Comparison of ENCODE assay signal across 1 cellular context in the genomic region with DNA sequence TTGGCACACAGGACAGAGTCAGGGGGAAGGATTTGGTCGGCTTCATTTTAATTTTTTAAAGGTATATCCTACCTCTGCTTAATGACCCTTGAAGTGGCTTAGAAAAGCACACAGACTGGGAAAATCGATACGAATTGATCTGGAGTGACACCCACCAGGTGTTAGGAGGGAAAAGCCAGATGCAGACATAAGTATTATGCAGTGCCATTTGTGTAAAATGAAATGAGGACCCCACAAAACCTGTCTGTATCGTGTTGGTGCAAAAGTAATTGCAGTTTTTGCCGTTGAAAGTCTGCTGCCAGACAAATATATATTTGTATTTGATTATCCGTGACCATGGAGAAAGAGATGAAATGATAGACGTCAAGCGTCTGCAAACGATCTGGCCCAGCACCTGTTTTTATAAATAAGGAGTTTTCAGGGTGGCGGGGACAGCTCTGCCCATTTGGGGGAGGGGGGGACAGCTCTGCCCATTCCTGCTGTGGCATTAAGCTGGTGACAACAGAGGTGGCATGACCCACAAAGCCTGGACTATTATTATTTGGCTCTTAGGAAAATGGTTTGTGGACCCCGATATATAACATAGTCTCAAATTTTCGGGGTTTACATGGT.
TF ChIP-seq lines count a peak whose summit lies in the region.

No MANE protein-coding gene starts in this region.

TF ChIP-seq in SK-N-SH treated with all-trans-retinoic acid at 6 μM for 48 hours, 23 proteins besides CTCF, POLR2A, EP300 and RAD21 (continued from another document):
- TF ChIP-seq, protein P1, sequence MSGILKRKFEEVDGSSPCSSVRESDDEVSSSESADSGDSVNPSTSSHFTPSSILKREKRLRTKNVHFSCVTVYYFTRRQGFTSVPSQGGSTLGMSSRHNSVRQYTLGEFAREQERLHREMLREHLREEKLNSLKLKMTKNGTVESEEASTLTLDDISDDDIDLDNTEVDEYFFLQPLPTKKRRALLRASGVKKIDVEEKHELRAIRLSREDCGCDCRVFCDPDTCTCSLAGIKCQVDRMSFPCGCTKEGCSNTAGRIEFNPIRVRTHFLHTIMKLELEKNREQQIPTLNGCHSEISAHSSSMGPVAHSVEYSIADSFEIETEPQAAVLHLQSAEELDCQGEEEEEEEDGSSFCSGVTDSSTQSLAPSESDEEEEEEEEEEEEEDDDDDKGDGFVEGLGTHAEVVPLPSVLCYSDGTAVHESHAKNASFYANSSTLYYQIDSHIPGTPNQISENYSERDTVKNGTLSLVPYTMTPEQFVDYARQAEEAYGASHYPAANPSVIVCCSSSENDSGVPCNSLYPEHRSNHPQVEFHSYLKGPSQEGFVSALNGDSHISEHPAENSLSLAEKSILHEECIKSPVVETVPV (CRISPR knock-in tag; IDR thresholded peaks at IDR 0.05) = no peak
- no peak for TF ChIP-seq ZNF8 (CRISPR knock-in tag; IDR thresholded peaks at IDR 0.05)
- TF ChIP-seq, protein P2, sequence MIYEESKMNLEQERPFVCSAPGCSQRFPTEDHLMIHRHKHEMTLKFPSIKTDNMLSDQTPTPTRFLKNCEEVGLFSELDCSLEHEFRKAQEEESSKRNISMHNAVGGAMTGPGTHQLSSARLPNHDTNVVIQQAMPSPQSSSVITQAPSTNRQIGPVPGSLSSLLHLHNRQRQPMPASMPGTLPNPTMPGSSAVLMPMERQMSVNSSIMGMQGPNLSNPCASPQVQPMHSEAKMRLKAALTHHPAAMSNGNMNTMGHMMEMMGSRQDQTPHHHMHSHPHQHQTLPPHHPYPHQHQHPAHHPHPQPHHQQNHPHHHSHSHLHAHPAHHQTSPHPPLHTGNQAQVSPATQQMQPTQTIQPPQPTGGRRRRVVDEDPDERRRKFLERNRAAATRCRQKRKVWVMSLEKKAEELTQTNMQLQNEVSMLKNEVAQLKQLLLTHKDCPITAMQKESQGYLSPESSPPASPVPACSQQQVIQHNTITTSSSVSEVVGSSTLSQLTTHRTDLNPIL (CRISPR knock-in tag; IDR thresholded peaks at IDR 0.05; ENCODE audit: low read depth) = no peak
- no peak for TF ChIP-seq ZFP3 (CRISPR knock-in tag; IDR thresholded peaks at IDR 0.05)
- TF ChIP-seq ESRRG (CRISPR knock-in tag; IDR thresholded peaks at IDR 0.05) = no peak
- no peak for TF ChIP-seq SNAI2 (CRISPR knock-in tag; IDR thresholded peaks at IDR 0.05)
- TF ChIP-seq TCF4 (CRISPR knock-in tag; IDR thresholded peaks at IDR 0.05; ENCODE audit: borderline replicate concordance) = no peak
- TF ChIP-seq, protein P3, sequence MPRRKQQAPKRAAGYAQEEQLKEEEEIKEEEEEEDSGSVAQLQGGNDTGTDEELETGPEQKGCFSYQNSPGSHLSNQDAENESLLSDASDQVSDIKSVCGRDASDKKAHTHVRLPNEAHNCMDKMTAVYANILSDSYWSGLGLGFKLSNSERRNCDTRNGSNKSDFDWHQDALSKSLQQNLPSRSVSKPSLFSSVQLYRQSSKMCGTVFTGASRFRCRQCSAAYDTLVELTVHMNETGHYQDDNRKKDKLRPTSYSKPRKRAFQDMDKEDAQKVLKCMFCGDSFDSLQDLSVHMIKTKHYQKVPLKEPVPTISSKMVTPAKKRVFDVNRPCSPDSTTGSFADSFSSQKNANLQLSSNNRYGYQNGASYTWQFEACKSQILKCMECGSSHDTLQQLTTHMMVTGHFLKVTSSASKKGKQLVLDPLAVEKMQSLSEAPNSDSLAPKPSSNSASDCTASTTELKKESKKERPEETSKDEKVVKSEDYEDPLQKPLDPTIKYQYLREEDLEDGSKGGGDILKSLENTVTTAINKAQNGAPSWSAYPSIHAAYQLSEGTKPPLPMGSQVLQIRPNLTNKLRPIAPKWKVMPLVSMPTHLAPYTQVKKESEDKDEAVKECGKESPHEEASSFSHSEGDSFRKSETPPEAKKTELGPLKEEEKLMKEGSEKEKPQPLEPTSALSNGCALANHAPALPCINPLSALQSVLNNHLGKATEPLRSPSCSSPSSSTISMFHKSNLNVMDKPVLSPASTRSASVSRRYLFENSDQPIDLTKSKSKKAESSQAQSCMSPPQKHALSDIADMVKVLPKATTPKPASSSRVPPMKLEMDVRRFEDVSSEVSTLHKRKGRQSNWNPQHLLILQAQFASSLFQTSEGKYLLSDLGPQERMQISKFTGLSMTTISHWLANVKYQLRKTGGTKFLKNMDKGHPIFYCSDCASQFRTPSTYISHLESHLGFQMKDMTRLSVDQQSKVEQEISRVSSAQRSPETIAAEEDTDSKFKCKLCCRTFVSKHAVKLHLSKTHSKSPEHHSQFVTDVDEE (CRISPR knock-in tag; IDR thresholded peaks at IDR 0.05) = no peak
- no peak for TF ChIP-seq ZFP30 (CRISPR knock-in tag; IDR thresholded peaks at IDR 0.05)
- no peak for TF ChIP-seq ARNTL (CRISPR knock-in tag; IDR thresholded peaks at IDR 0.05; ENCODE audit: borderline replicate concordance, low read depth)
- no peak for TF ChIP-seq BACH2 (CRISPR knock-in tag; IDR thresholded peaks at IDR 0.05; ENCODE audit: borderline replicate concordance)
- TF ChIP-seq ISL1 (CRISPR knock-in tag; IDR thresholded peaks at IDR 0.05) = no peak
- TF ChIP-seq GLIS3 (CRISPR knock-in tag; IDR thresholded peaks at IDR 0.05) = no peak
